ENCODE assay signal across 8 cellular contexts in the genomic region with DNA sequence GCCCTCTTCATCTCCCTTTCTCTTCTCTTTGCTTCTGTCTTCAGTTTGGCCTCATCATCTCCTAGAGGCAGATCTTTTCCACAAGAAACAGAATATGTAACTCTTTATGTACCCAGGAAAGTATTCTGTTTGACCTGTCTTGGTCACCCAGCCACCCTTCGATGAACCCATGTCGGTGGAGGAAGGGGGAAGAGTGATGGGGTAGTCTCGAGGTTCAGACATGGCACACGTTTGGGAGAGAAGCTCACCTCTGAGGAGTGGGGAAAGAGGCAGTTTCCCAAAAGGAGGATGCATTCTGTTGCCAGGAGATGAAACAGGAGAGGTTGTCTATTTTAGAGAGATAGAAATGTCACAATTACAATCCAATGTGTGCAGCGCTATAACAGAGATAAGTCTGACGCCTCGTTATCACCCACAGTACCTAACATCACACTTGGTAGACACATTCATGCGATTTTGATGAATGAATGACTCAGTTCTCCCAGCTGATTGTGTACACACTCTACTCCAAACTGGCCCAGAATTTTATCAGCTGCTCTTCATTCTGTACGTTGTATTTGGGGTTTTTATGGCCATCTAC. TPM values are rescaled to one million over a fixed set of nuclear protein-coding genes. Genes with fewer than 3 reads are reported as not detected.
A peak's percentile ranks its signal among the peaks of the same experiment; 100 is the strongest.
DNase-seq lines count a peak whose midpoint lies in the region; ATAC-seq and TF ChIP-seq lines count a peak whose summit lies in the region.

No MANE protein-coding gene starts in this region.

- peak overlapping the region; percentile 90 for H3K23ac ChIP-seq in IMR-90 (ENCODE audit: low read depth, low read length)

- peak overlapping the region; percentile 76 to 87 (median 80) for H3K4me3 Mint-ChIP-seq in CD4-positive, CD25-positive, alpha-beta regulatory T cell

- peak overlapping the region; percentile 89 for H2AFZ ChIP-seq in IMR-90 (replicated peaks; ENCODE audit: low read length, poor library complexity)

- WGBS in IMR-90 (ENCODE audit: extremely low coverage in 2 of 2, insufficient read length in 1 of 2), 2 experiments = 49% methylated on average over 3 of the region's 9 CpGs; no CpG with 5 or more reads in 1 of the 2 experiments

- no peaks in the 10 kb centered on the region for H3K9me3 ChIP-seq in CD4-positive, CD25-positive, alpha-beta regulatory T cell (ENCODE audit: control insufficient read depth in 2 of 2, low read length in 2 of 2)
- no peaks in the 10 kb centered on the region for H3K9me3 ChIP-seq in IMR-90 (ENCODE audit: control insufficient read depth, insufficient read depth, low read length)
- no peaks in the 10 kb centered on the region for H3K9me3 ChIP-seq in muscle layer of duodenum (ENCODE audit: control insufficient read depth in 1 of 2, low read length in 2 of 2)

- H2BK15ac ChIP-seq in IMR-90 (ENCODE audit: low read depth, low read length) = peak overlapping the region; percentile 93

- no peaks in the 10 kb centered on the region for H3K27me3 ChIP-seq in CD4-positive, CD25-positive, alpha-beta regulatory T cell (ENCODE audit: control insufficient read depth, insufficient read depth, low read length)
- H3K27me3 ChIP-seq in IMR-90 (ENCODE audit: control insufficient read depth, insufficient read depth, low read length) (no peaks in the 10 kb centered on the region), muscle layer of duodenum (ENCODE audit: low read depth, low read length) (no peaks in the 10 kb centered on the region)

- H3K4me3 ChIP-seq in CD4-positive, CD25-positive, alpha-beta regulatory T cell (ENCODE audit: low read depth, low read length) = peak overlapping the region; percentile 74
- peak overlapping the region; percentile 86 for H3K4me3 ChIP-seq in IMR-90 (ENCODE audit: insufficient read depth, low read depth, low read length)
- peak overlapping the region; percentile 97 for H3K4me3 ChIP-seq in coronary artery
- H3K4me3 ChIP-seq in muscle layer of duodenum (ENCODE audit: low read depth in 1 of 2, low read length in 2 of 2) = peak overlapping the region; percentile 74 to 95

- peak overlapping the region; percentile 100; the same call in 1 of the 2 replicates for H3K56ac ChIP-seq in IMR-90 (ENCODE audit: extremely low read depth, insufficient read depth, low read length)

- peaks cover 6% of the 10 kb centered on the region; the same call in 1 of the 2 replicates for H3K9me1 ChIP-seq in IMR-90 (ENCODE audit: insufficient read depth, low read length)

- H2AK5ac ChIP-seq in IMR-90 (ENCODE audit: low read depth, low read length) = peak overlapping the region; percentile 78; the same call in 1 of the 2 replicates

- H3K4me2 ChIP-seq in IMR-90 (ENCODE audit: low read depth, low read length) = peak overlapping the region; percentile 93

- peaks cover 8 to 44% (median 19%) of the 10 kb centered on the region in 4 donors for H3K4me1 Mint-ChIP-seq in CD4-positive, CD25-positive, alpha-beta regulatory T cell

- H4K91ac ChIP-seq in IMR-90 (ENCODE audit: insufficient read depth, low read depth, low read length) = peak overlapping the region; percentile 85

- peak overlapping the region; percentile 86 for H2BK120ac ChIP-seq in IMR-90 (ENCODE audit: low read depth, low read length)

- H2BK20ac ChIP-seq in IMR-90 (ENCODE audit: low read depth, low read length) = peak overlapping the region; percentile 70

- TF ChIP-seq POLR2A in IMR-90 (IDR thresholded peaks at IDR 0.05; ENCODE audit: low read depth, low read length) = no peak

- BruUV-seq in IMR-90 (replicated peaks; lab: Mats Ljungman, UMichigan) = no TSS peak

- peak overlapping the region; percentile 71 for H3K14ac ChIP-seq in IMR-90 (replicated peaks; ENCODE audit: low read depth, low read length)

- H3K18ac ChIP-seq in IMR-90 (ENCODE audit: low read depth, low read length) = peak overlapping the region; percentile 71

- H3K4me1 ChIP-seq in CD4-positive, CD25-positive, alpha-beta regulatory T cell (ENCODE audit: control insufficient read depth, insufficient read depth, low read length, poor library complexity, severe bottlenecking) = peaks cover 9% of the 10 kb centered on the region
- H3K4me1 ChIP-seq in IMR-90 (ENCODE audit: control insufficient read depth, insufficient read depth, low read length) (peaks cover 18% of the 10 kb centered on the region), muscle layer of duodenum (ENCODE audit: control insufficient read depth in 1 of 2, insufficient read depth in 2 of 2, low read length in 2 of 2) (peaks cover 14 to 20% of the 10 kb centered on the region in 2 donors)

- H4K20me1 ChIP-seq in IMR-90 (ENCODE audit: insufficient read depth, low read length) = peaks cover 3% of the 10 kb centered on the region; the same call in 1 of the 2 replicates

- POLR2A ChIA-PET in IMR-90 (lab: Charles Lee; ENCODE audit: unreplicated experiment) = no interaction called here

- peak overlapping the region; percentile 90 for H3K4ac ChIP-seq in IMR-90 (ENCODE audit: low read depth, low read length)

- H3K36me3 ChIP-seq in CD4-positive, CD25-positive, alpha-beta regulatory T cell (ENCODE audit: control insufficient read depth, insufficient read depth, low read length) = no peaks in the 10 kb centered on the region
- no peaks in the 10 kb centered on the region for H3K36me3 ChIP-seq in IMR-90 (ENCODE audit: control insufficient read depth, insufficient read depth, low read length)
- peaks cover 0 to 9% of the 10 kb centered on the region in 2 donors for H3K36me3 ChIP-seq in muscle layer of duodenum (ENCODE audit: control insufficient read depth in 1 of 2, insufficient read depth in 2 of 2, low read length in 2 of 2)

- dilution Hi-C loops in IMR-90 (cut with HindIII; ENCODE audit: low sequenced_read_pairs, unreplicated experiment) = no loop called here

- TF ChIP-seq CTCF in IMR-90 (conservative IDR thresholded peaks at IDR 0.05; ENCODE audit: low read depth, low read length) = no peak
- no peak for TF ChIP-seq CTCF in coronary artery (IDR thresholded peaks at IDR 0.05)

- no peak for TF ChIP-seq RAD21 in IMR-90 (IDR thresholded peaks at IDR 0.05; ENCODE audit: low read length)

- H3K9me3 Mint-ChIP-seq in CD4-positive, CD25-positive, alpha-beta regulatory T cell = peaks cover 0 to 6% (median 0%) of the 10 kb centered on the region in 7 donors

- peak overlapping the region; percentile 75 to 91 for H4K8ac ChIP-seq in IMR-90 (ENCODE audit: low read depth in 2 of 2, low read length in 2 of 2)

- ATAC-seq in CD4-positive, CD25-positive, alpha-beta regulatory T cell (ENCODE audit: low read depth in 2 of 2) = peak; percentile 21 to 25
- ATAC-seq in IMR-90 (ENCODE audit: low read depth) = no peak

- H2AK9ac ChIP-seq in IMR-90 (replicated peaks; ENCODE audit: low read depth, low read length, poor library complexity) = peak overlapping the region; percentile 95

- in situ Hi-C loops in IMR-90 (cut with MboI; ENCODE audit: low sequenced_read_pairs) = loop anchor here (25.0 kb wide), 1 partner anchor 1559 kb away; no protein-coding TSS in a partner anchor

- H3K79me1 ChIP-seq in IMR-90 (ENCODE audit: low read depth in 1 of 2, low read length in 2 of 2) = peaks cover 6 to 33% of the 10 kb centered on the region in 2 experiments

- CTCF ChIA-PET in IMR-90 (lab: Yijun Ruan, JAX) = no interaction called here

- no peak for DNase-seq in CD4-positive, CD25-positive, alpha-beta regulatory T cell
- no peak for DNase-seq in IMR-90
- DNase-seq in coronary artery (ENCODE audit: low spot score) = no peak
- DNase-seq in stimulated activated CD8-positive, alpha-beta memory T cell treated with anti-CD3 and anti-CD28 coated beads, Interleukin-4, amount 100 ng/mL, for 48 hours = no peak
- DNase-seq in cerebellar cortex (ENCODE audit: low spot score) = no peak
- no peak for DNase-seq in NCI-H82 treated with DMSO at 0.1 percent for 48 hours (lab: John Stamatoyannopoulos, UW; ENCODE audit: unreplicated experiment)
- no peak for DNase-seq in SIG-M5 treated with dmso at 0.1 percent for 504 hours (lab: John Stamatoyannopoulos, UW; ENCODE audit: unreplicated experiment)

- H3K36me3 Mint-ChIP-seq in CD4-positive, CD25-positive, alpha-beta regulatory T cell = no peaks in the 10 kb centered on the region

- H3K27me3 Mint-ChIP-seq in CD4-positive, CD25-positive, alpha-beta regulatory T cell = peaks cover 8% of the 10 kb centered on the region

- H2BK5ac ChIP-seq in IMR-90 (ENCODE audit: low read depth, low read length, poor library complexity, severe bottlenecking) = peak overlapping the region; percentile 99

- intact Hi-C loops in IMR-90 (cut with micrococcal nuclease) = loop anchor here (2.0 to 5.0 kb wide), 4 partner anchors 90 to 446 kb away; no protein-coding TSS in a partner anchor

- H3K27ac Mint-ChIP-seq in CD4-positive, CD25-positive, alpha-beta regulatory T cell = peak overlapping the region; percentile 1 to 86 (median 40)

- no peak overlapping the region for H3K27ac ChIP-seq in CD4-positive, CD25-positive, alpha-beta regulatory T cell (ENCODE audit: insufficient read depth, low read length, poor library complexity, severe bottlenecking)
- peak overlapping the region; percentile 100 for H3K27ac ChIP-seq in IMR-90 (ENCODE audit: insufficient read depth, low read length)
- peak overlapping the region; percentile 97 for H3K27ac ChIP-seq in coronary artery
- H3K27ac ChIP-seq in muscle layer of duodenum (ENCODE audit: low read length) = peak overlapping the region; percentile 73

- peak overlapping the region; percentile 91 for H4K5ac ChIP-seq in IMR-90 (ENCODE audit: low read depth, low read length)

- peak overlapping the region; percentile 100 for H3K9ac ChIP-seq in IMR-90 (ENCODE audit: low read depth, low read length)

TF ChIP-seq in IMR-90, 13 proteins besides CTCF, POLR2A, EP300 and RAD21 (continues in another document):
- TF ChIP-seq RFX5 (IDR thresholded peaks at IDR 0.05; ENCODE audit: low read depth, low read length) (no peak), BHLHE40 (IDR thresholded peaks at IDR 0.05; ENCODE audit: low read depth, low read length) (peak; percentile 67), RCOR1 (IDR thresholded peaks at IDR 0.05; ENCODE audit: insufficient replicate concordance, low read length) (no peak)

RNA-seq across cellular contexts. Expression of a gene that starts 0.7 kb away (rescaled TPM):
- 10.3 TPM for total RNA-seq in CD4-positive, CD25-positive, alpha-beta regulatory T cell
- 10 to 100 TPM in 1 of 4 donors, 1 to 10 TPM in 3; 7.8 to 11.4 (median 9.0) TPM for polyA plus RNA-seq in CD4-positive, CD25-positive, alpha-beta regulatory T cell
- 63.1 and 110 TPM in 2 replicates for total RNA-seq in IMR-90 (2012; rRNA removed)
- polyA plus RNA-seq in IMR-90 (2012; rRNA removed) = 57.7 and 59.0 TPM in 2 replicates
- 37.1 and 54.2 TPM in 2 replicates for polyA plus RNA-seq in IMR-90 (2012; cell fraction: cytosol; rRNA removed)
- polyA plus RNA-seq in IMR-90 (2012; cell fraction: nucleus; rRNA removed; ENCODE audit: low replicate concordance) = 25.1 and 52.9 TPM in 2 replicates

RNA-seq across cellular contexts. Expression of a gene that starts 1.9 kb away (rescaled TPM):
- total RNA-seq in CD4-positive, CD25-positive, alpha-beta regulatory T cell = not detected
- not detected for polyA plus RNA-seq in CD4-positive, CD25-positive, alpha-beta regulatory T cell
- 0.72 and 0.83 TPM in 2 replicates for total RNA-seq in IMR-90 (2012; rRNA removed)
- polyA plus RNA-seq in IMR-90 (2012; rRNA removed) = 0.56 and 0.79 TPM in 2 replicates
- polyA plus RNA-seq in IMR-90 (2012; cell fraction: cytosol; rRNA removed) = 0.24 TPM in 2 replicates
- 0.16 and 1.5 TPM in 2 replicates for polyA plus RNA-seq in IMR-90 (2012; cell fraction: nucleus; rRNA removed; ENCODE audit: low replicate concordance)
